Comparison of ENCODE assay signal across 22 cellular contexts in the genomic region with DNA sequence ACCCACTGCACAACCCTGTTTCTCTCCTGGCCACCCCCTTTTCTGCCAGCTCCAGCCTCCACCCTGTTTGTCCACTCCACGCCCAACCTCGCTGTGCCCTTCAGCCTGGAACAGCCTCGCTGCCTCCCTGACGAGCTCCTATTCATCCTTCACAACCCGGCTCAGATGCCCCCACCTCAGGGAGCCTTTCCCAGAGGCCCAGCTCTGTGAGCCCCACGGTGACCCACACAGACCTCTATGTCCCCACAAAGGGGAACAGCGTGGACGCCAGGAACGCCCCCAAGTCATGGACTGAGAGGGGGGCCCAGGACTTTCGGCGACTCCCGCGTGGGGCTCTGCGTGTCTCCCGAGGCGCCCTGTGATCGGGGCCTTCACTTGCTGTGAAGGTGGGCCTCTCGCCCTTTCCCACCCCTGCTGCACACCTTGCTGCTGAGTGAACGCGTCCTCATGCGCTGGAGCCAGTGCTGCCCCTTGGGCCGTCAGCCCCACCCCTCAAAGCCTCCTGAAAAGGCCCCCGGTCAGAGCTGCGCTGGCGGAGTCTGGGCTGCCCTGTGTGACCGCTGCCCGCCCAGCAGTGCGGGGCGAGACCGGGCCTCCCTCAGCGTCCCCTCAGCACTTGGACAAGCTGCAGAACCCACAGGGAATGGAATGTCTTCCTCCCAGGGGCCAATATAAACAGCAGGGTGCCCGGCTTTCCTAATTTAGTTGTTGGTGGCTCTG. TPM values are rescaled to one million over a fixed set of nuclear protein-coding genes. Genes with fewer than 3 reads are reported as not detected.
DNase-seq lines count a peak whose midpoint lies in the region; ATAC-seq, FAIRE-seq and TF ChIP-seq lines count a peak whose summit lies in the region.
"Had no signal": no experiment of that assay in that cellular context is flagged by ENCODE, and none has a peak within 500 bp of the region (broad histone marks: within the 10 kb centered on the region; RNA-seq: fewer than 3 reads in every experiment).

No MANE protein-coding gene starts in this region.

- no peak overlapping the region for H2BK5ac ChIP-seq in neuronal stem cell (ENCODE audit: low read length)

- H3K36me3 ChIP-seq in gastroesophageal sphincter, result no peaks in the 10 kb centered on the region
- no peaks in the 10 kb centered on the region for H3K36me3 ChIP-seq in neuronal stem cell (replicated peaks in 1 of 2; ENCODE audit: control insufficient read depth in 2 of 2, insufficient read depth in 2 of 2, low read length in 2 of 2)
- H3K36me3 ChIP-seq in MG63, result no peaks in the 10 kb centered on the region
- H3K36me3 ChIP-seq: ovary had no signal

- peak overlapping the region; percentile 81 for H2AK5ac ChIP-seq in neuronal stem cell (ENCODE audit: low read depth, low read length)

- no peak overlapping the region for H3K4me2 ChIP-seq in neuronal stem cell (ENCODE audit: insufficient read depth, low read length, poor library complexity, severe bottlenecking)

- H3K4ac ChIP-seq in neuronal stem cell (ENCODE audit: low read length), result no peak overlapping the region

- peak in 1 of 2 donors; percentile 34 for TF ChIP-seq POLR2A in gastroesophageal sphincter (IDR thresholded peaks at IDR 0.05)

- H3K27ac Mint-ChIP-seq in stimulated activated naive CD8-positive, alpha-beta T cell treated with anti-CD3 and anti-CD28 coated beads, Interleukin-15, Interleukin-2, amounts not matched to agents 100 ng/mL and 50 ng/mL, for 24 hours, result peak overlapping the region; percentile 52
- peak overlapping the region in 1 of 2 donors; percentile 44 for H3K27ac Mint-ChIP-seq in stimulated activated naive CD8-positive, alpha-beta T cell treated with anti-CD3 and anti-CD28 coated beads, Interleukin-15, amount 100 ng/mL, for 72 hours
- H3K27ac Mint-ChIP-seq: activated B cell treated with CpG ODN at 0.5 μM for 24 hours; activated CD8-positive, alpha-beta memory T cell treated with anti-CD3 and anti-CD28 coated beads, Interleukin-2, amount 10 ng/mL, durations not matched to agents 7 days and 5 days; T-cell had no signal

- peaks cover 10% of the 10 kb centered on the region for H3K27me3 ChIP-seq in gastroesophageal sphincter
- no peaks in the 10 kb centered on the region for H3K27me3 ChIP-seq in neuronal stem cell (ENCODE audit: control insufficient read depth in 3 of 3, insufficient read depth in 3 of 3, low read depth in 1 of 3, low read length in 3 of 3)
- no peaks in the 10 kb centered on the region for H3K27me3 ChIP-seq in MG63
- H3K27me3 ChIP-seq: ovary had no signal

- H3K4me1 ChIP-seq in gastroesophageal sphincter (peaks cover 0 to 59% (median 16%) of the 10 kb centered on the region in 3 donors), neuronal stem cell (ENCODE audit: control insufficient read depth in 2 of 2, insufficient read depth in 1 of 2, low read depth in 1 of 2, low read length in 2 of 2) (peaks cover 6 to 7% of the 10 kb centered on the region in 2 donors)

- H3K23ac ChIP-seq in neuronal stem cell (ENCODE audit: low read depth, low read length, poor library complexity), result no peak overlapping the region

- H3K9me3 ChIP-seq in gastroesophageal sphincter (no peaks in the 10 kb centered on the region), neuronal stem cell (replicated peaks in 1 of 2; ENCODE audit: control insufficient read depth in 2 of 2, insufficient read depth in 1 of 2, low read depth in 1 of 2, low read length in 2 of 2) (peaks cover 0 to 2% of the 10 kb centered on the region in 2 donors), MG63 (no peaks in the 10 kb centered on the region)
- H3K9me3 ChIP-seq: ovary had no signal

- no peaks in the 10 kb centered on the region for H3K36me3 Mint-ChIP-seq in stimulated activated naive CD8-positive, alpha-beta T cell treated with anti-CD3 and anti-CD28 coated beads, Interleukin-15, Interleukin-2, amounts not matched to agents 100 ng/mL and 50 ng/mL, for 24 hours (ENCODE audit: low read depth)
- H3K36me3 Mint-ChIP-seq: T-cell had no signal

- peak overlapping the region; percentile 59 to 88 (median 84) for H3K27ac ChIP-seq in gastroesophageal sphincter
- no peak overlapping the region for H3K27ac ChIP-seq in neuronal stem cell (replicated peaks; ENCODE audit: low read length)
- H3K27ac ChIP-seq: ovary had no signal

- WGBS in gastroesophageal sphincter (ENCODE audit: low coverage in 1 of 2), 2 donors, result 83 to 94% methylated on average over 4 to 9 of the region's 32 CpGs
- WGBS in neuronal stem cell (ENCODE audit: extremely low coverage in 2 of 2, insufficient read length in 2 of 2, insufficient replicate concordance in 1 of 2), 2 donors, result no CpG with 5 or more reads among the region's 32 CpGs

- H2BK120ac ChIP-seq in neuronal stem cell (ENCODE audit: low read depth, low read length), result peak overlapping the region; percentile 72

- H4K8ac ChIP-seq in neuronal stem cell (ENCODE audit: low read depth, low read length), result no peak overlapping the region

- H3K4me3 Mint-ChIP-seq in stimulated activated naive CD8-positive, alpha-beta T cell treated with anti-CD3 and anti-CD28 coated beads, Interleukin-15, Interleukin-2, amounts not matched to agents 100 ng/mL and 50 ng/mL, for 24 hours, result no peak overlapping the region
- H3K4me3 Mint-ChIP-seq in stimulated activated naive CD8-positive, alpha-beta T cell treated with anti-CD3 and anti-CD28 coated beads, Interleukin-15, amount 100 ng/mL, for 72 hours, result no peak overlapping the region
- H3K4me3 Mint-ChIP-seq: activated B cell treated with CpG ODN at 0.5 μM for 24 hours; activated CD8-positive, alpha-beta memory T cell treated with anti-CD3 and anti-CD28 coated beads, Interleukin-2, amount 10 ng/mL, durations not matched to agents 7 days and 5 days; T-cell had no signal

- H3K4me1 Mint-ChIP-seq in stimulated activated naive CD8-positive, alpha-beta T cell treated with anti-CD3 and anti-CD28 coated beads, Interleukin-15, Interleukin-2, amounts not matched to agents 100 ng/mL and 50 ng/mL, for 24 hours (ENCODE audit: low read depth), result no peaks in the 10 kb centered on the region
- H3K4me1 Mint-ChIP-seq in stimulated activated naive CD8-positive, alpha-beta T cell treated with anti-CD3 and anti-CD28 coated beads, Interleukin-15, amount 100 ng/mL, for 72 hours, result no peaks in the 10 kb centered on the region
- H3K4me1 Mint-ChIP-seq: activated CD8-positive, alpha-beta memory T cell treated with anti-CD3 and anti-CD28 coated beads, Interleukin-2, amount 10 ng/mL, durations not matched to agents 7 days and 5 days had no signal

- no peak for TF ChIP-seq EP300 in gastroesophageal sphincter (IDR thresholded peaks at IDR 0.05)

- ATAC-seq in stimulated activated naive CD8-positive, alpha-beta T cell treated with anti-CD3 and anti-CD28 coated beads, Interleukin-15, amount 100 ng/mL, for 72 hours, result no peak
- ATAC-seq in gastroesophageal sphincter, result peak; percentile 78
- ATAC-seq: activated CD8-positive, alpha-beta memory T cell treated with anti-CD3 and anti-CD28 coated beads, Interleukin-2, amount 10 ng/mL, durations not matched to agents 7 days and 5 days; Panc1; T-cell had no signal

- no peak overlapping the region for H2BK15ac ChIP-seq in neuronal stem cell (ENCODE audit: low read length)

- peak overlapping the region; percentile 52 for H3K18ac ChIP-seq in neuronal stem cell (ENCODE audit: low read length)

- no peak overlapping the region for H4K91ac ChIP-seq in neuronal stem cell (ENCODE audit: low read depth, low read length, poor library complexity)

- peak overlapping the region; percentile 73 for H2BK12ac ChIP-seq in neuronal stem cell (ENCODE audit: low read length)

- no peak for TF ChIP-seq CTCF in gastroesophageal sphincter (IDR thresholded peaks at IDR 0.05)

- H3K9ac ChIP-seq in neuronal stem cell (ENCODE audit: low read depth, low read length, poor library complexity), result no peak overlapping the region

- no peaks in the 10 kb centered on the region for H3K27me3 Mint-ChIP-seq in stimulated activated naive CD8-positive, alpha-beta T cell treated with anti-CD3 and anti-CD28 coated beads, Interleukin-15, Interleukin-2, amounts not matched to agents 100 ng/mL and 50 ng/mL, for 24 hours
- H3K27me3 Mint-ChIP-seq in stimulated activated naive CD8-positive, alpha-beta T cell treated with anti-CD3 and anti-CD28 coated beads, Interleukin-15, amount 100 ng/mL, for 72 hours, result peaks cover 11% of the 10 kb centered on the region
- H3K27me3 Mint-ChIP-seq: activated B cell treated with CpG ODN at 0.5 μM for 24 hours had no signal

- peak overlapping the region in 1 of 2 donors; percentile 32 for H3K4me3 ChIP-seq in gastroesophageal sphincter
- no peak overlapping the region for H3K4me3 ChIP-seq in neuronal stem cell (ENCODE audit: low read length in 2 of 2)
- H3K4me3 ChIP-seq in MG63, result no peak overlapping the region
- H3K4me3 ChIP-seq: ovary had no signal

- H2AFZ ChIP-seq in neuronal stem cell (ENCODE audit: low read length), result peak overlapping the region; percentile 63

- H3K14ac ChIP-seq in neuronal stem cell (ENCODE audit: low read length), result peak overlapping the region; percentile 8

- no peaks in the 10 kb centered on the region for H3K79me1 ChIP-seq in neuronal stem cell (ENCODE audit: low read depth, low read length)

- no peak for DNase-seq in stimulated activated naive CD8-positive, alpha-beta T cell treated with anti-CD3 and anti-CD28 coated beads, Interleukin-15, amount 100 ng/mL, for 72 hours
- DNase-seq in neuronal stem cell (ENCODE audit: low spot score) (no peak), D341Med (ENCODE audit: low spot score) (no peak), MG63 (no peak), NCI-H82 treated with DMSO at 0.1 percent for 48 hours (lab: John Stamatoyannopoulos, UW; ENCODE audit: unreplicated experiment) (no peak), GM19239 (ENCODE audit: insufficient read length, low spot score) (no peak)
- DNase-seq: activated B cell treated with CpG ODN at 0.5 μM for 24 hours; activated CD8-positive, alpha-beta memory T cell treated with anti-CD3 and anti-CD28 coated beads, Interleukin-2, amount 10 ng/mL, durations not matched to agents 7 days and 5 days; activated naive CD4-positive, alpha-beta T cell; COR-L47; effector memory CD4-positive, alpha-beta T cell; foreskin melanocyte; GDM1; mesendoderm; NCI-H2029; NCI-H526 treated with DMSO at 0.1 percent for 48 hours; ovary had no signal

- H3K9me3 Mint-ChIP-seq in stimulated activated naive CD8-positive, alpha-beta T cell treated with anti-CD3 and anti-CD28 coated beads, Interleukin-15, Interleukin-2, amounts not matched to agents 100 ng/mL and 50 ng/mL, for 24 hours, result no peaks in the 10 kb centered on the region
- peaks cover 0 to 7% of the 10 kb centered on the region in 2 donors for H3K9me3 Mint-ChIP-seq in stimulated activated naive CD8-positive, alpha-beta T cell treated with anti-CD3 and anti-CD28 coated beads, Interleukin-15, amount 100 ng/mL, for 72 hours
- H3K9me3 Mint-ChIP-seq: T-cell had no signal

- FAIRE-seq in GM19239 (lab: Jason Lieb, UNC), result no peak
- FAIRE-seq: bronchial epithelial cell had no signal

RNA-seq across cellular contexts. Expression of a gene that starts 40.0 kb away (rescaled TPM):
- total RNA-seq in gastroesophageal sphincter, result 10 to 100 TPM in 1 of 4 donors, 1 to 10 TPM in 3; 4.7 to 33.8 (median 8.9) TPM
- polyA plus RNA-seq in neuronal stem cell (2013, experiment 1 of 2), result 0.47 TPM
- 0.40 TPM for polyA plus RNA-seq in neuronal stem cell (2013, experiment 2 of 2)
- 0.96 and 2.8 TPM in 2 replicates for total RNA-seq in MG63 (2014; rRNA removed; shearing (Covaris generic); ENCODE audit: low replicate concordance)

RNA-seq across cellular contexts. Expression of a gene that starts 49.4 kb away (rescaled TPM):
- 10 to 100 TPM in 2 of 4 donors, 1 to 10 TPM in 2; 4.7 to 14.0 (median 8.5) TPM for total RNA-seq in gastroesophageal sphincter
- 10.2 TPM for polyA plus RNA-seq in neuronal stem cell (2013, experiment 1 of 2)
- polyA plus RNA-seq in neuronal stem cell (2013, experiment 2 of 2), result 10.0 TPM
- total RNA-seq in MG63 (2014; rRNA removed; shearing (Covaris generic); ENCODE audit: low replicate concordance), result 0.17 TPM in 1 of 2 replicates, not detected in the other
- total RNA-seq: activated B cell treated with CpG ODN at 0.5 μM for 24 hours; activated CD8-positive, alpha-beta memory T cell treated with anti-CD3 and anti-CD28 coated beads, Interleukin-2, amount 10 ng/mL, durations not matched to agents 7 days and 5 days had no signal
